Comparison of ENCODE assay signal across 8 cellular contexts in genomic region chr20:46568570-46569129, GRCh38. TPM values are rescaled to one million over a fixed set of nuclear protein-coding genes. Genes with fewer than 3 reads are reported as not detected.
DNase-seq lines count a peak whose midpoint lies in the region; ATAC-seq and TF ChIP-seq lines count a peak whose summit lies in the region.

No MANE protein-coding gene starts in this region.

- peaks cover 0 to 5% (median 0%) of the 10 kb centered on the region in 7 donors for H3K9me3 Mint-ChIP-seq in CD14-positive monocyte
- no peaks in the 10 kb centered on the region for H3K9me3 Mint-ChIP-seq in mesothelial cell of epicardium
- H3K9me3 Mint-ChIP-seq in effector memory CD8-positive, alpha-beta T cell = no peaks in the 10 kb centered on the region

- H3K4me1 Mint-ChIP-seq in CD14-positive monocyte (peaks cover 3% of the 10 kb centered on the region), mesothelial cell of epicardium (peaks cover 9% of the 10 kb centered on the region)
- H3K4me1 Mint-ChIP-seq in effector memory CD8-positive, alpha-beta T cell (ENCODE audit: low read depth in 2 of 2) = peaks cover 0 to under 1% of the 10 kb centered on the region in 2 donors

- peak; percentile 27 for DNase-seq in CD14-positive monocyte (ENCODE audit: low spot score)
- DNase-seq in NCI-H2107 treated with DMSO at 0.1 percent for 48 hours (lab: John Stamatoyannopoulos, UW; ENCODE audit: unreplicated experiment) = peak; percentile 69
- peak; percentile 92 for DNase-seq in cerebellar cortex (ENCODE audit: low spot score)
- peak; percentile 78 to 88 for DNase-seq in mesothelial cell of epicardium (ENCODE audit: low spot score in 2 of 2, unreplicated experiment in 2 of 2)
- no peak for DNase-seq in activated naive CD4-positive, alpha-beta T cell (lab: John Stamatoyannopoulos, UW)
- no peak for DNase-seq in effector memory CD8-positive, alpha-beta T cell

- no peak for ATAC-seq in HG03432 (IDR thresholded peaks at IDR 0.05; ENCODE audit: unreplicated experiment)
- ATAC-seq in HG02759 (IDR thresholded peaks at IDR 0.05; ENCODE audit: unreplicated experiment) = no peak
- ATAC-seq in effector memory CD8-positive, alpha-beta T cell (replicated peaks) = no peak

- H3K27ac Mint-ChIP-seq in CD14-positive monocyte = peak overlapping the region in 1 of 7 donors; percentile 41
- no peak overlapping the region for H3K27ac Mint-ChIP-seq in mesothelial cell of epicardium
- H3K27ac Mint-ChIP-seq in effector memory CD8-positive, alpha-beta T cell = no peak overlapping the region

- TF ChIP-seq CTCF in CD14-positive monocyte (IDR thresholded peaks at IDR 0.05) = no peak
- no peak for TF ChIP-seq CTCF in mesothelial cell of epicardium (IDR thresholded peaks at IDR 0.05; ENCODE audit: unreplicated experiment)

- intact Hi-C loops in CD14-positive monocyte (cut with micrococcal nuclease) = no loop called here

- H3K36me3 Mint-ChIP-seq in CD14-positive monocyte = no peaks in the 10 kb centered on the region
- no peaks in the 10 kb centered on the region for H3K36me3 Mint-ChIP-seq in mesothelial cell of epicardium
- no peaks in the 10 kb centered on the region for H3K36me3 Mint-ChIP-seq in effector memory CD8-positive, alpha-beta T cell (ENCODE audit: insufficient read depth)

- H3K4me3 Mint-ChIP-seq in CD14-positive monocyte = no peak overlapping the region
- H3K4me3 Mint-ChIP-seq in mesothelial cell of epicardium = peak overlapping the region; percentile 38
- no peak overlapping the region for H3K4me3 Mint-ChIP-seq in effector memory CD8-positive, alpha-beta T cell

- H3K27me3 Mint-ChIP-seq in CD14-positive monocyte (ENCODE audit: low read depth in 3 of 3) (peaks cover 5 to 27% (median 15%) of the 10 kb centered on the region in 3 donors), mesothelial cell of epicardium (ENCODE audit: low read depth) (no peaks in the 10 kb centered on the region)
- peaks cover 0 to 27% of the 10 kb centered on the region in 2 donors for H3K27me3 Mint-ChIP-seq in effector memory CD8-positive, alpha-beta T cell

RNA-seq across cellular contexts. Expression of gene OCSTAMP, which starts 18.2 kb away (rescaled TPM):
- polyA plus RNA-seq in CD14-positive monocyte = not detected
- not detected in 3 replicates for total RNA-seq in mesothelial cell of epicardium

RNA-seq across cellular contexts. Expression of gene ZNF334, which starts 55.3 kb away (rescaled TPM):
- not detected for polyA plus RNA-seq in CD14-positive monocyte
- 31.8 to 34.5 TPM (median 32.5 TPM) in 3 replicates for total RNA-seq in mesothelial cell of epicardium

Comparison
In these comparisons a context has a peak if more than half of its experiments do, and no peak if none do; other contexts are left out.
1. DNase-seq: peak in CD14-positive monocyte (single experiment), NCI-H2107 treated with DMSO at 0.1 percent for 48 hours (single experiment), cerebellar cortex (single experiment) and mesothelial cell of epicardium (2 of 2); none in activated naive CD4-positive, alpha-beta T cell (0 of 4) and effector memory CD8-positive, alpha-beta T cell (0 of 3).